In the genomic region with DNA sequence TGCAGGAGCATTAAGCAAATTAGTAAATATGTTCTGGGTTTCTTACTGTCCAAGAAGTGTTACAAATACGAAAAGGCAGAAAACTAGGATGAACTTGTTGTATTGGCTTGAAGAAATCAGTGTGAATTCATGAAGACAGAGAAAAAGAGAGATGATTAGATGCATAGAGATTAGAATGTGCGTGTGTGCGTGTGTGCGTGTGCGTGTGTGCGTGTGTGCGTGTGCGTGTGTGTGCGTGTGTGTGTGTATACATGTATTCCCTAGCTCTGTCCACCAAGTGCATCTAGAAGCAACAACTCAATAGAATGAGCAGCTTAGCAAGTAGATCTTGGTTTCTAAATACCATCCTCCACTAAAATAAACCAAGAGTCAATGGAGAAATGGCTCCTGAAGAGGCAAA, we compare ENCODE assay signal across 39 cellular contexts. TPM values are rescaled to one million over a fixed set of nuclear protein-coding genes. Genes with fewer than 3 reads are reported as not detected.
"Had no signal": no experiment of that assay in that cellular context is flagged by ENCODE, and none has a peak within 500 bp of the region (broad histone marks: within the 10 kb centered on the region; RNA-seq: fewer than 3 reads in every experiment).

No MANE protein-coding gene starts in this region.

- H3K27ac ChIP-seq: adrenal gland, ascending aorta, body of pancreas, brain microvascular endothelial cell, breast epithelium, cardiac muscle cell had no signal

- H3K27me3 ChIP-seq: adrenal gland, ascending aorta, body of pancreas, brain microvascular endothelial cell, breast epithelium, cardiac muscle cell had no signal

- H3K36me3 ChIP-seq: adrenal gland, ascending aorta, brain microvascular endothelial cell, breast epithelium, cardiac muscle cell had no signal

- FAIRE-seq: astrocyte, bronchial epithelial cell had no signal

- DNase-seq: activated effector memory CD4-positive, alpha-beta T cell treated with anti-CD3 and anti-CD28 coated beads, Interleukin-2, amount 50 U/mL, for 16 hours; activated effector memory CD4-positive, alpha-beta T cell treated with Interleukin-2 at 50 U/mL for 16 hours; activated gamma-delta T cell; activated gamma-delta T cell treated with Interleukin-2 at 50 U/mL for 16 hours; activated naive CD4-positive, alpha-beta T cell; activated naive CD4-positive, alpha-beta T cell treated with anti-CD3 and anti-CD28 coated beads for 36 hours; activated naive CD4-positive, alpha-beta T cell treated with anti-CD3 and anti-CD28 coated beads, Interleukin-2, amount 10 ng/mL, durations not matched to agents 7 days and 5 days; activated naive CD4-positive, alpha-beta T cell treated with anti-CD3 and anti-CD28 coated beads, Interleukin-2, amount 50 U/mL, for 16 hours; activated naive CD4-positive, alpha-beta T cell treated with Interleukin-2 at 50 U/mL for 16 hours; activated naive CD8-positive, alpha-beta T cell treated with anti-CD3 and anti-CD28 coated beads for 36 hours; activated naive CD8-positive, alpha-beta T cell treated with anti-CD3 and anti-CD28 coated beads, Interleukin-2, amount 10 ng/mL, durations not matched to agents 7 days and 5 days; activated naive CD8-positive, alpha-beta T cell treated with anti-CD3 and anti-CD28 coated beads, Interleukin-2, amount 50 U/mL, for 24 hours; activated T-cell treated with anti-CD3 and anti-CD28 coated beads, Interleukin-2, amount 50 U/mL, for 24 hours; activated T-cell treated with anti-CD3 and anti-CD28 coated beads, Interleukin-2, amount 50 U/mL, for 4 hours; activated T-cell treated with anti-CD3 and anti-CD28 coated beads, Interleukin-2, amount 50 U/mL, for 48 hours; activated T-cell treated with anti-CD3 and anti-CD28 coated beads, Interleukin-2, amount 50 U/mL, for 72 hours; adrenal gland; amniotic stem cell; amygdala; anterior cingulate cortex; aorta; body of pancreas; brain microvascular endothelial cell; caudate nucleus; central memory CD4-positive, alpha-beta T cell; cerebellar nuclear complex had no signal

- H3K9me3 ChIP-seq: adrenal gland, ascending aorta, body of pancreas had no signal

- H3K4me3 ChIP-seq: adrenal gland, ascending aorta, body of pancreas, breast epithelium, cardiac muscle cell had no signal

- H3K4me1 ChIP-seq: adrenal gland, ascending aorta, body of pancreas, breast epithelium had no signal

- ATAC-seq: activated naive CD4-positive, alpha-beta T cell treated with anti-CD3 and anti-CD28 coated beads, Interleukin-2, amount 50 U/mL, for 72 hours; activated naive CD8-positive, alpha-beta T cell treated with anti-CD3 and anti-CD28 coated beads, Interleukin-2, amount 50 U/mL, for 24 hours; activated T-cell treated with anti-CD3 and anti-CD28 coated beads, Interleukin-2, amount 50 U/mL, for 4 hours; activated T-cell treated with anti-CD3 and anti-CD28 coated beads, Interleukin-2, amount 50 U/mL, for 72 hours; activated T-helper 17 cell treated with anti-CD3 and anti-CD28 coated beads, Interleukin-2, amount 50 U/mL, for 72 hours; body of pancreas had no signal

RNA-seq across cellular contexts. Expression of gene SMIM23, which starts 41.5 kb away (rescaled TPM):
- total RNA-seq: activated naive CD4-positive, alpha-beta T cell treated with anti-CD3 and anti-CD28 coated beads for 36 hours; activated naive CD4-positive, alpha-beta T cell treated with anti-CD3 and anti-CD28 coated beads, Interleukin-2, amount 50 U/mL, for 72 hours; activated naive CD8-positive, alpha-beta T cell treated with anti-CD3 and anti-CD28 coated beads for 36 hours; activated naive CD8-positive, alpha-beta T cell treated with anti-CD3 and anti-CD28 coated beads, Interleukin-2, amount 10 ng/mL, durations not matched to agents 7 days and 5 days; activated T-cell treated with anti-CD3 and anti-CD28 coated beads, Interleukin-2, amount 50 U/mL, for 4 hours; activated T-cell treated with anti-CD3 and anti-CD28 coated beads, Interleukin-2, amount 50 U/mL, for 72 hours; activated T-helper 1 cell treated with anti-CD3 and anti-CD28 coated beads, Interleukin-12 subunit alpha, Interleukin-12 subunit beta, Interleukin-2, Interleukin-4 antibody, amounts not matched to agents 30 ng/mL and 10 ng/mL and 1 ng/mL, durations not matched to agents 14 hours and 24 hours and 36 hours; activated T-helper 17 cell treated with anti-CD3 and anti-CD28 coated beads, Interleukin-2, amount 50 U/mL, for 72 hours; activated T-helper 2 cell treated with anti-CD3 and anti-CD28 coated beads, Interferon-gamma antibody, Interleukin-2, Interleukin-4, amounts not matched to agents 10 μg/mL and 5 μg/mL and 100 μg/mL, durations not matched to agents 14 hours and 24 hours and 36 hours; adrenal gland; aorta; ascending aorta; astrocyte; body of pancreas; breast epithelium; bronchial epithelial cell; cardiac muscle cell; cardiac septum; cerebellum; chondrocyte had no signal
- polyA plus RNA-seq: adipose tissue, adrenal gland, aorta, cardiac muscle cell had no signal
